9 cellular contexts compared by ENCODE assay signal in the genomic region with DNA sequence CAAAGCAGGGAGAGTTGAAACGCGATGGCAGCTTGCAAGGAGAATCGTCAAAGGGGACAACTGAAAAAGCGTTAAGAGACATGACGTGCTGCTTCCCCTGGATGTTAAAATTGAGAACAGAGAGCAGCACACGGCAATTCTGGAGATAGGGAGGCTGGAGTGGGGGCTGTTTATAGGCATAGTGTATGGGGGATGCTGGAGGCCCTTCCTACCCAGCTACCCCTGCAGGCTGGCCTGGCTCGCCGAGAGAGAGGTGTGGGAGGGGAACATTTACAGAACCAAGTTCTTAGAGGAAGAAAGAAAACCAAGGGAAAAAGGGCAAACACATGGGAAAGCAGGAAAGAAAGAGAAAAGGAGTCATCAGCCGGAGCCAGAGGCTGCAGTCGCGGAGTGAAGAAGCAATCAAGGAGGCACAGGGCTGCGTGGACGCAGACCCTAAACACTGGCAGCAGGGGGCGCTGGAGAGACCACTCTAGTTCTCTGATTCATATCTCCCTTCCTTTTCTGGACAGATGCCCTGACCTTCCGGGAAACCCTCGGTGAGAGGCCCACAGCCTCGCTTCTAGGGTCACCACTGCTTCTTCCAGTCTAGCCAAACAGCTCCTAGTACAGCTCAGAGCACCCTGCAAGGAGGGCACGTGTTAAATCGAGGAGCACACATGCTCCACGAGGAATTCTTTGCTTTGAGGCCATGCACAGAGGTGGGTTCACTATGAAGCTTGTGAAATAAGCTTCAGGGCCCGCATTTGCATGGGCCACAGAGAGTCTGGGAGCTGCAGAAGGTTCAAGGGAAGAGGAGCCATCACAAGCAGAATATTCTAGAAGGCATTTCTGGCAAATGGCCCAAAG. TPM values are rescaled to one million over a fixed set of nuclear protein-coding genes. Genes with fewer than 3 reads are reported as not detected.
A peak's percentile ranks its signal among the peaks of the same experiment; 100 is the strongest.
DNase-seq lines count a peak whose midpoint lies in the region; ATAC-seq, FAIRE-seq and TF ChIP-seq lines count a peak whose summit lies in the region.
"Had no signal": no experiment of that assay in that cellular context is flagged by ENCODE, and none has a peak within 500 bp of the region (broad histone marks: within the 10 kb centered on the region; RNA-seq: fewer than 3 reads in every experiment).

No MANE protein-coding gene starts in this region.

- DNase-seq in AG08395 (ENCODE audit: low spot score) (peak; percentile 72), GM18507 (ENCODE audit: extremely low spot score, insufficient read length, low read depth) (peak; percentile 55), LNCaP clone FGC (ENCODE audit: low read depth) (peak; percentile 27), keratinocyte (ENCODE audit: low read depth, low spot score) (no peak), testis (peak; percentile 90), NCI-H1417 treated with DMSO at 0.1 percent for 48 hours (lab: John Stamatoyannopoulos, UW) (no peak), NCI-H146 treated with DMSO at 0.1 percent for 48 hours (lab: John Stamatoyannopoulos, UW; ENCODE audit: unreplicated experiment) (no peak)
- peak; percentile 67 for DNase-seq in activated naive CD8-positive, alpha-beta T cell treated with anti-CD3 and anti-CD28 coated beads, Interleukin-2, amount 50 U/mL, for 24 hours

- no peaks in the 10 kb centered on the region for H3K4me1 ChIP-seq in keratinocyte (ENCODE audit: control insufficient read depth, extremely low read depth, insufficient read depth, low read length)
- H3K4me1 ChIP-seq in testis: no peaks in the 10 kb centered on the region

- H3K27ac Mint-ChIP-seq in activated naive CD8-positive, alpha-beta T cell treated with anti-CD3 and anti-CD28 coated beads, Interleukin-2, amount 50 U/mL, for 24 hours: no peak overlapping the region

- ATAC-seq in activated naive CD8-positive, alpha-beta T cell treated with anti-CD3 and anti-CD28 coated beads, Interleukin-2, amount 50 U/mL, for 24 hours: no peak

- intact Hi-C loops in testis (cut with DNase I; ENCODE audit: low total_unique reads): no loop called here

- no peak overlapping the region for H3K4me3 ChIP-seq in LNCaP clone FGC (ENCODE audit: low read depth, low read length)
- no peak overlapping the region for H3K4me3 ChIP-seq in keratinocyte (ENCODE audit: control insufficient read depth in 2 of 3, extremely low read depth in 1 of 3, insufficient read depth in 2 of 3, low read depth in 1 of 3, low read length in 3 of 3)
- no peak overlapping the region for H3K4me3 ChIP-seq in testis

- H3K27me3 Mint-ChIP-seq in activated naive CD8-positive, alpha-beta T cell treated with anti-CD3 and anti-CD28 coated beads, Interleukin-2, amount 50 U/mL, for 24 hours: no peaks in the 10 kb centered on the region

- TF ChIP-seq POLR2A in testis (IDR thresholded peaks at IDR 0.05): no peak

- 48 to 68% methylated on average over 20 to 21 of the region's 21 CpGs for WGBS in testis, 2 donors

- H2AFZ ChIP-seq in keratinocyte (ENCODE audit: control insufficient read depth, low read length): no peak overlapping the region

- no peaks in the 10 kb centered on the region for H4K20me1 ChIP-seq in keratinocyte (ENCODE audit: control insufficient read depth, extremely low read depth, insufficient read depth, low read length)

- H3K9me3 Mint-ChIP-seq in activated naive CD8-positive, alpha-beta T cell treated with anti-CD3 and anti-CD28 coated beads, Interleukin-2, amount 50 U/mL, for 24 hours: no peaks in the 10 kb centered on the region
- H3K9me3 Mint-ChIP-seq: central memory CD8-positive, alpha-beta T cell had no signal

- no peak overlapping the region for H3K4me3 Mint-ChIP-seq in activated naive CD8-positive, alpha-beta T cell treated with anti-CD3 and anti-CD28 coated beads, Interleukin-2, amount 50 U/mL, for 24 hours
- H3K4me3 Mint-ChIP-seq: central memory CD8-positive, alpha-beta T cell had no signal

- no peaks in the 10 kb centered on the region for H3K79me2 ChIP-seq in keratinocyte (ENCODE audit: control insufficient read depth, insufficient read depth, low read length)

- H3K9me1 ChIP-seq in keratinocyte (ENCODE audit: control insufficient read depth, extremely low read depth, insufficient read depth, low read length): no peaks in the 10 kb centered on the region

- no peak overlapping the region for H3K27ac ChIP-seq in keratinocyte (ENCODE audit: control insufficient read depth, insufficient read depth, low read length)
- no peak overlapping the region for H3K27ac ChIP-seq in testis

- H3K27me3 ChIP-seq in keratinocyte (ENCODE audit: control insufficient read depth, extremely low read depth, insufficient read depth, low read length): no peaks in the 10 kb centered on the region
- no peaks in the 10 kb centered on the region for H3K27me3 ChIP-seq in testis

- no peaks in the 10 kb centered on the region for H3K9me3 ChIP-seq in keratinocyte (ENCODE audit: control insufficient read depth, low read depth, low read length)
- no peaks in the 10 kb centered on the region for H3K9me3 ChIP-seq in testis

- peaks cover 3% of the 10 kb centered on the region for H3K4me1 Mint-ChIP-seq in activated naive CD8-positive, alpha-beta T cell treated with anti-CD3 and anti-CD28 coated beads, Interleukin-2, amount 50 U/mL, for 24 hours
- H3K4me1 Mint-ChIP-seq: central memory CD8-positive, alpha-beta T cell had no signal

- H3K4me2 ChIP-seq in keratinocyte (ENCODE audit: control insufficient read depth, extremely low read depth, insufficient read depth, low read depth, low read length): no peak overlapping the region

- dilution Hi-C loops in keratinocyte (cut with MboI; ENCODE audit: extremely low pct_ligation_motif_present, low sequenced_read_pairs): no loop called here

- FAIRE-seq in GM18507 (lab: Jason Lieb, UNC) (peak; percentile 73), keratinocyte (lab: Jason Lieb, UNC) (peak; percentile 57)

- TF ChIP-seq CTCF in LNCaP clone FGC (IDR thresholded peaks at IDR 0.05; ENCODE audit: control insufficient read depth, extremely low read depth, insufficient read depth): peak; percentile 72
- peak; percentile 53 to 75 (median 65) for TF ChIP-seq CTCF in keratinocyte (optimal IDR thresholded peaks at IDR 0.05 in 1 of 3, IDR thresholded peaks at IDR 0.05 in 1 of 3, conservative IDR thresholded peaks at IDR 0.05 in 1 of 3; ENCODE audit: extremely low read depth in 1 of 3, insufficient read depth in 2 of 3, low read length in 3 of 3)
- peak in 2 of 3 experiments; percentile 26 to 68 for TF ChIP-seq CTCF in testis (IDR thresholded peaks at IDR 0.05)

- H3K9ac ChIP-seq in keratinocyte (ENCODE audit: control insufficient read depth, extremely low read depth, insufficient read depth, low read length): no peak overlapping the region

- H3K36me3 Mint-ChIP-seq in activated naive CD8-positive, alpha-beta T cell treated with anti-CD3 and anti-CD28 coated beads, Interleukin-2, amount 50 U/mL, for 24 hours (ENCODE audit: low read depth): no peaks in the 10 kb centered on the region

- H3K36me3 ChIP-seq in keratinocyte (ENCODE audit: control insufficient read depth in 2 of 2, extremely low read depth in 1 of 2, insufficient read depth in 2 of 2, low read length in 2 of 2) (no peaks in the 10 kb centered on the region), testis (ENCODE audit: low read depth, missing control alignments) (no peaks in the 10 kb centered on the region)

RNA-seq across cellular contexts. Expression of gene MYH13, which starts 55.6 kb away (rescaled TPM):
- not detected in 3 replicates for polyA plus RNA-seq in keratinocyte
- polyA plus RNA-seq in keratinocyte (2011; ENCODE audit: low read depth): not detected
- not detected in 2 replicates for polyA plus RNA-seq in keratinocyte (2011; cell fraction: cytosol; rRNA removed)
- not detected in 2 replicates for polyA plus RNA-seq in keratinocyte (2011; cell fraction: nucleus; rRNA removed)
- not detected in 2 replicates for polyA plus RNA-seq in keratinocyte (2012; ENCODE audit: low replicate concordance)
- not detected in 3 replicates for polyA minus RNA-seq in keratinocyte
- polyA minus RNA-seq in keratinocyte (2011; cell fraction: cytosol; rRNA and poly(A)+ RNA removed): not detected
- not detected in 2 replicates for polyA minus RNA-seq in keratinocyte (2011; cell fraction: nucleus; rRNA and poly(A)+ RNA removed)
- total RNA-seq in testis: under 1 TPM; 0.37 to 0.47 TPM
- 0.28 TPM for polyA plus RNA-seq in testis (ENCODE audit: insufficient read depth, low read depth, low replicate concordance)

Comparison
In these comparisons a context has a peak if more than half of its experiments do, and no peak if none do; other contexts are left out.
1. DNase-seq: peak in AG08395 (single experiment), GM18507 (single experiment), LNCaP clone FGC (single experiment), activated naive CD8-positive, alpha-beta T cell treated with anti-CD3 and anti-CD28 coated beads, Interleukin-2, amount 50 U/mL, for 24 hours (single experiment) and testis (single experiment); none in keratinocyte (single experiment), NCI-H1417 treated with DMSO at 0.1 percent for 48 hours (single experiment) and NCI-H146 treated with DMSO at 0.1 percent for 48 hours (single experiment).
2. Peak in every context shown above with its lines, with median percentiles within 50 percentile points of each other: CTCF ChIP-seq.